15 cellular contexts compared by ENCODE assay signal in genomic region chr12:103278329-103278728, GRCh38.
DNase-seq lines count a peak whose midpoint lies in the region; ATAC-seq, FAIRE-seq and TF ChIP-seq lines count a peak whose summit lies in the region.
"Had no signal": no experiment of that assay in that cellular context is flagged by ENCODE, and none has a peak within 500 bp of the region (broad histone marks: within the 10 kb centered on the region; RNA-seq: fewer than 3 reads in every experiment).

No MANE protein-coding gene starts in this region.

- TF ChIP-seq EP300 in GM12878 (IDR thresholded peaks at IDR 0.05; ENCODE audit: borderline replicate concordance in 1 of 2, control insufficient read depth in 1 of 2, low read depth in 2 of 2, low read length in 2 of 2) (no peak), ovary (IDR thresholded peaks at IDR 0.05) (no peak)

- H2AFZ ChIP-seq in GM12878 (ENCODE audit: control insufficient read depth, low read depth, low read length): peak overlapping the region; percentile 34

- no peaks in the 10 kb centered on the region for H3K36me3 ChIP-seq in GM12878 (ENCODE audit: control insufficient read depth in 2 of 2, insufficient read depth in 2 of 2, low read length in 1 of 2)
- no peaks in the 10 kb centered on the region for H3K36me3 ChIP-seq in ovary
- H3K36me3 ChIP-seq: BLaER1, HAP-1 had no signal

- H3K4me1 ChIP-seq in GM12878 (ENCODE audit: control insufficient read depth, insufficient read depth, low read length) (peaks cover 21% of the 10 kb centered on the region), ovary (ENCODE audit: insufficient read depth) (no peaks in the 10 kb centered on the region)
- H3K4me1 ChIP-seq: BLaER1, HAP-1 had no signal

- H3K27me3 ChIP-seq in GM12878 (replicated peaks in 1 of 2; ENCODE audit: control insufficient read depth in 2 of 2, insufficient read depth in 2 of 2, low read length in 1 of 2) (no peaks in the 10 kb centered on the region), ovary (no peaks in the 10 kb centered on the region)
- H3K27me3 ChIP-seq: BLaER1 had no signal

- 0 out of 2 replicates have a peak overlapping the region, but pooled peaks have one; percentile 10 for H3K4me3 ChIP-seq in GM12878
- H3K4me3 ChIP-seq in ovary: no peak overlapping the region
- H3K4me3 ChIP-seq: BLaER1, HAP-1 had no signal

- SMC1A ChIA-PET in GM12878 (lab: Charles Lee; ENCODE audit: uncharacterized antibody, unreplicated experiment): interaction anchor here (0.6 to 2.4 kb wide), 15 partner anchors 10 to 1245 kb away, joined by 3 to 17 read pairs (median 3); no protein-coding TSS in a partner anchor

- in situ Hi-C loops in GM12878 (cut with MboI): no loop called here

- DNase-seq in DMS53 (lab: John Stamatoyannopoulos, UW) (peak; percentile 53), DMS53 treated with DMSO at 0.1 percent for 48 hours (lab: John Stamatoyannopoulos, UW; ENCODE audit: unreplicated experiment) (no peak), GM12892 (ENCODE audit: insufficient read length) (no peak), NCI-H345 (lab: John Stamatoyannopoulos, UW) (peak; percentile 66), GM12878 (ENCODE audit: low read depth, low spot score) (no peak), NCI-H2107 treated with DMSO at 0.1 percent for 48 hours (lab: John Stamatoyannopoulos, UW; ENCODE audit: unreplicated experiment) (no peak), ovary (no peak)
- DNase-seq: AML-193; CD8-positive, alpha-beta memory T cell; DMS79 had no signal

- WGBS in GM12878 (ENCODE audit: insufficient coverage, insufficient replicate concordance, low lambda C conversion rate, missing lambda C conversion rate): 25% methylated on average over 3 of the region's 3 CpGs
- 51 to 72% (median 56%) methylated on average over 3 of the region's 3 CpGs for WGBS in ovary, 3 donors

- no peaks in the 10 kb centered on the region for H4K20me1 ChIP-seq in GM12878 (ENCODE audit: control insufficient read depth, insufficient read depth)
- H4K20me1 ChIP-seq: BLaER1 had no signal

- no TSS peak for BruUV-seq in GM12878 (replicated peaks; lab: Mats Ljungman, UMichigan)

- FAIRE-seq in GM12892 (lab: Jason Lieb, UNC) (peak; percentile 36), GM12878 (lab: Jason Lieb, UNC) (no peak)
- FAIRE-seq: H1 had no signal

- ATAC-seq in GM12878 (peak; percentile 15), GM18868 (IDR thresholded peaks at IDR 0.05; ENCODE audit: unreplicated experiment) (no peak)

- H3K9me3 ChIP-seq in GM12878 (replicated peaks; ENCODE audit: control insufficient read depth, insufficient read depth, low read length) (no peaks in the 10 kb centered on the region), ovary (no peaks in the 10 kb centered on the region)
- H3K9me3 ChIP-seq: BLaER1, HAP-1 had no signal

- no peak for TF ChIP-seq CTCF in GM12878 (IDR thresholded peaks at IDR 0.05 in 2 of 3, conservative IDR thresholded peaks at IDR 0.05 in 1 of 3; ENCODE audit: control insufficient read depth in 2 of 3, extremely low read depth in 1 of 3, insufficient read depth in 1 of 3, low read depth in 3 of 3, low read length in 3 of 3)
- no peak for TF ChIP-seq CTCF in ovary (IDR thresholded peaks at IDR 0.05)

- no peaks in the 10 kb centered on the region for H3K79me2 ChIP-seq in GM12878 (ENCODE audit: control insufficient read depth, insufficient read depth, low read length)

- intact Hi-C loops in GM12878 (cut with micrococcal nuclease; ENCODE audit: unreplicated experiment) (loop anchor here (2.0 to 5.0 kb wide), 5 partner anchors 98 to 396 kb away; no protein-coding TSS in a partner anchor), ovary (cut with DNase I) (no loop called here)

- TF ChIP-seq RAD21 in GM12878 (IDR thresholded peaks at IDR 0.05; ENCODE audit: insufficient read depth, low read depth, low read length): no peak

- no peak overlapping the region for H3K9ac ChIP-seq in GM12878 (ENCODE audit: control insufficient read depth, insufficient read depth, low read length)
- H3K9ac ChIP-seq: BLaER1 had no signal

- POLR2A ChIA-PET in GM12878 (lab: Charles Lee): interaction anchor here (0.6 to 1.2 kb wide), 5 partner anchors 97 to 226 kb away, joined by 3 read pairs; no protein-coding TSS in a partner anchor

- TF ChIP-seq POLR2A in GM12892 (IDR thresholded peaks at IDR 0.05; ENCODE audit: low read depth, low read length) (no peak), GM12878 (IDR thresholded peaks at IDR 0.05; ENCODE audit: low read depth, low read length) (no peak), ovary (IDR thresholded peaks at IDR 0.05) (no peak)

- no peak overlapping the region for H3K27ac ChIP-seq in GM12878 (ENCODE audit: control insufficient read depth, insufficient read depth)
- H3K27ac ChIP-seq in ovary: no peak overlapping the region
- H3K27ac ChIP-seq: 22Rv1, BLaER1 had no signal

- CTCF ChIA-PET in GM12878 (lab: Yijun Ruan, JAX): interaction anchor here (1.2 to 1.6 kb wide), 2 partner anchors 12 to 330 kb away, joined by 3 to 4 read pairs; no protein-coding TSS in a partner anchor

- RAD21 ChIA-PET in GM12878 (lab: Charles Lee; ENCODE audit: unreplicated experiment): interaction anchor here (0.7 to 2.5 kb wide), 9 partner anchors 95 to 325 kb away, joined by 3 to 20 read pairs (median 4); partner anchors contain the start of gene C12orf42

- peak overlapping the region; percentile 59; the same call in 1 of the 2 replicates for H3K4me2 ChIP-seq in GM12878 (ENCODE audit: control insufficient read depth, insufficient read depth)
- H3K4me2 ChIP-seq: BLaER1 had no signal

TF ChIP-seq in GM12878, 131 proteins besides CTCF, POLR2A, EP300 and RAD21 (continues in another document):
- TF ChIP-seq NFIC (IDR thresholded peaks at IDR 0.05; ENCODE audit: low read depth, low read length) (peak; percentile 8; the same call in 1 of the 2 replicates), JUNB (IDR thresholded peaks at IDR 0.05) (peak; percentile 56), TCF12 (IDR thresholded peaks at IDR 0.05; ENCODE audit: low read depth, low read length) (no peak), ETV6 (conservative IDR thresholded peaks at IDR 0.05 in 1 of 2, IDR thresholded peaks at IDR 0.05 in 1 of 2; ENCODE audit: borderline replicate concordance in 1 of 2, low read depth in 1 of 2) (no peak), HDGF (IDR thresholded peaks at IDR 0.05) (peak; percentile 48; the same call in 1 of the 2 replicates), CUX1 (IDR thresholded peaks at IDR 0.05; ENCODE audit: insufficient replicate concordance, low read depth, low read length) (no peak), HDAC6 (IDR thresholded peaks at IDR 0.05; ENCODE audit: unreplicated experiment) (no peak), BACH1 (IDR thresholded peaks at IDR 0.05; ENCODE audit: borderline replicate concordance) (no peak)

Comparison
In these comparisons a context has a peak if more than half of its experiments do, and no peak if none do; other contexts are left out.
1. DNase-seq: peak in DMS53 (single experiment) and NCI-H345 (single experiment); none in DMS53 treated with DMSO at 0.1 percent for 48 hours (single experiment), GM12892 (single experiment), GM12878 (single experiment), NCI-H2107 treated with DMSO at 0.1 percent for 48 hours (single experiment) and ovary (0 of 5).